20 cellular contexts compared by ENCODE assay signal in genomic region chr4:188822698-188823097, GRCh38.
DNase-seq lines count a peak whose midpoint lies in the region; ATAC-seq and TF ChIP-seq lines count a peak whose summit lies in the region.
"Had no signal": no experiment of that assay in that cellular context is flagged by ENCODE, and none has a peak within 500 bp of the region (broad histone marks: within the 10 kb centered on the region; RNA-seq: fewer than 3 reads in every experiment).

No MANE protein-coding gene starts in this region.

- in situ Hi-C loops in Caki2 (cut with HindIII; ENCODE audit: low pct_unique_long_range_greater_than_20kb, low sequenced_read_pairs), result no loop called here

- H3K9me3 ChIP-seq in HUES6 (ENCODE audit: control insufficient read depth, insufficient read depth, low read depth, low read length) (no peaks in the 10 kb centered on the region), left lung (no peaks in the 10 kb centered on the region)
- H3K9me3 ChIP-seq: psoas muscle, stomach, vagina had no signal

- peak overlapping the region; percentile 40; the same call in 1 of the 2 replicates for H3K27ac ChIP-seq in HUES6 (ENCODE audit: low read depth, low read length)
- no peak overlapping the region for H3K27ac ChIP-seq in left lung
- H3K27ac ChIP-seq: brain microvascular endothelial cell, psoas muscle, stomach, vagina had no signal

- no peaks in the 10 kb centered on the region for H3K27me3 ChIP-seq in HUES6 (ENCODE audit: control insufficient read depth, insufficient read depth, low read length)
- no peaks in the 10 kb centered on the region for H3K27me3 ChIP-seq in left lung
- H3K27me3 ChIP-seq: brain microvascular endothelial cell, stomach, vagina had no signal

- TF ChIP-seq CTCF in left lung (IDR thresholded peaks at IDR 0.05), result no peak

- intact Hi-C loops in left lung (cut with DNase I), result no loop called here
- intact Hi-C loops in head of caudate nucleus (cut with DNase I), result no loop called here

- H3K9ac ChIP-seq in HUES6 (ENCODE audit: low read length), result no peak overlapping the region

- H3K36me3 ChIP-seq in HUES6 (ENCODE audit: control insufficient read depth, insufficient read depth, low read length) (no peaks in the 10 kb centered on the region), left lung (no peaks in the 10 kb centered on the region)
- H3K36me3 ChIP-seq: brain microvascular endothelial cell, stomach, vagina had no signal

- DNase-seq in Caki2 (ENCODE audit: low read depth) (peak; percentile 12), astrocyte of the hippocampus (ENCODE audit: low read depth, low spot score) (peak; percentile 7), left lung (peak in 1 of 2 donors; percentile 46), cerebellar nuclear complex (lab: John Stamatoyannopoulos, UW) (no peak), head of caudate nucleus (no peak), NCI-H748 treated with DMSO at 0.1 percent for 48 hours (lab: John Stamatoyannopoulos, UW) (no peak)
- no peak for DNase-seq in activated CD4-positive, CD25-positive, alpha-beta regulatory T cell treated with anti-CD3 and anti-CD28 coated beads, Interleukin-2, amount 50 U/mL, for 72 hours
- DNase-seq: activated CD4-positive, alpha-beta T cell treated with anti-CD3 and anti-CD28 coated beads for 4 hours; activated naive CD4-positive, alpha-beta T cell treated with anti-CD3 and anti-CD28 coated beads, Interleukin-2, amount 10 ng/mL, durations not matched to agents 7 days and 5 days; AML-193; brain microvascular endothelial cell; naive thymus-derived CD8-positive, alpha-beta T cell; NCI-H1048; NCI-H2171; SHP77; stomach had no signal

- H3K4me3 ChIP-seq in HUES6 (ENCODE audit: low read depth, low read length), result no peak overlapping the region
- H3K4me3 ChIP-seq in left lung, result no peak overlapping the region
- H3K4me3 ChIP-seq: lung, psoas muscle, stomach, vagina had no signal

- ATAC-seq in left lung, result peak; percentile 64
- ATAC-seq: naive thymus-derived CD8-positive, alpha-beta T cell; psoas muscle had no signal

- peaks cover 12% of the 10 kb centered on the region for H3K4me1 ChIP-seq in HUES6 (ENCODE audit: control insufficient read depth, insufficient read depth, low read length)
- no peaks in the 10 kb centered on the region for H3K4me1 ChIP-seq in left lung
- H3K4me1 ChIP-seq: psoas muscle, vagina had no signal

Comparison
In these comparisons a context has a peak if more than half of its experiments do, and no peak if none do; other contexts are left out.
1. DNase-seq: peak in Caki2 (single experiment) and astrocyte of the hippocampus (single experiment); none in cerebellar nuclear complex (0 of 2), head of caudate nucleus (0 of 42), activated CD4-positive, CD25-positive, alpha-beta regulatory T cell treated with anti-CD3 and anti-CD28 coated beads, Interleukin-2, amount 50 U/mL, for 72 hours (single experiment) and NCI-H748 treated with DMSO at 0.1 percent for 48 hours (single experiment).